In genomic region chr6:170188571-170189001, GRCh38 we compare ENCODE assay signal across 20 cellular contexts.
DNase-seq lines count a peak whose midpoint lies in the region; ATAC-seq and TF ChIP-seq lines count a peak whose summit lies in the region.
"Had no signal": no experiment of that assay in that cellular context is flagged by ENCODE, and none has a peak within 500 bp of the region (broad histone marks: within the 10 kb centered on the region; RNA-seq: fewer than 3 reads in every experiment).

No MANE protein-coding gene starts in this region.

- no peak for ATAC-seq in aorta (ENCODE audit: low FRiP score)
- ATAC-seq: activated T-cell treated with anti-CD3 and anti-CD28 coated beads, Interleukin-2, amount 50 U/mL, for 72 hours; Panc1; stimulated activated effector memory CD8-positive, alpha-beta T cell treated with anti-CD3 and anti-CD28 coated beads, Interleukin-12 subunit alpha, Interleukin-12 subunit beta, amount 100 ng/mL, for 72 hours; T-cell had no signal

- CTCF ChIA-PET in activated CD4-positive, alpha-beta memory T cell treated with anti-CD3 and anti-CD28 coated beads, Interleukin-2, amount 10 ng/mL, durations not matched to agents 7 days and 5 days (lab: Charles Lee) = no interaction called here

- POLR2A ChIA-PET in activated CD4-positive, alpha-beta memory T cell treated with anti-CD3 and anti-CD28 coated beads, Interleukin-2, amount 10 ng/mL, durations not matched to agents 7 days and 5 days (lab: Charles Lee) = no interaction called here

- no peaks in the 10 kb centered on the region for H3K36me3 ChIP-seq in aorta (ENCODE audit: control insufficient read depth in 1 of 2, insufficient read depth in 2 of 2, low read length in 1 of 2)
- H3K36me3 ChIP-seq: lower lobe of right lung, SJCRH30 had no signal

- WGBS in aorta, 2 donors = 75 to 90% methylated on average over 6 of the region's 6 CpGs

- no peaks in the 10 kb centered on the region for H3K27me3 Mint-ChIP-seq in osteocyte (ENCODE audit: unreplicated experiment)
- H3K27me3 Mint-ChIP-seq in activated CD4-positive, alpha-beta memory T cell treated with anti-CD3 and anti-CD28 coated beads, Interleukin-2, amount 10 ng/mL, durations not matched to agents 7 days and 5 days = peaks cover under 1% of the 10 kb centered on the region

- no peak overlapping the region for H3K27ac Mint-ChIP-seq in osteocyte (ENCODE audit: unreplicated experiment)
- H3K27ac Mint-ChIP-seq in activated CD4-positive, alpha-beta memory T cell treated with anti-CD3 and anti-CD28 coated beads, Interleukin-2, amount 10 ng/mL, durations not matched to agents 7 days and 5 days = no peak overlapping the region
- H3K27ac Mint-ChIP-seq: activated naive CD4-positive, alpha-beta T cell treated with anti-CD3 and anti-CD28 coated beads, Interleukin-2, amount 50 U/mL, for 24 hours; activated T-cell treated with anti-CD3 and anti-CD28 coated beads, Interleukin-2, amount 50 U/mL, for 72 hours; CD4-positive, alpha-beta T cell; stimulated activated effector memory CD8-positive, alpha-beta T cell treated with anti-CD3 and anti-CD28 coated beads, Interleukin-12 subunit alpha, Interleukin-12 subunit beta, amount 100 ng/mL, for 72 hours; T-cell had no signal

- no peaks in the 10 kb centered on the region for H3K4me1 Mint-ChIP-seq in osteocyte (ENCODE audit: unreplicated experiment)
- no peaks in the 10 kb centered on the region for H3K4me1 Mint-ChIP-seq in activated CD4-positive, alpha-beta memory T cell treated with anti-CD3 and anti-CD28 coated beads, Interleukin-2, amount 10 ng/mL, durations not matched to agents 7 days and 5 days
- H3K4me1 Mint-ChIP-seq: activated naive CD4-positive, alpha-beta T cell treated with anti-CD3 and anti-CD28 coated beads, Interleukin-2, amount 50 U/mL, for 24 hours; stimulated activated effector memory CD8-positive, alpha-beta T cell treated with anti-CD3 and anti-CD28 coated beads, Interleukin-12 subunit alpha, Interleukin-12 subunit beta, amount 100 ng/mL, for 72 hours had no signal

- no peaks in the 10 kb centered on the region for H3K9me3 ChIP-seq in aorta (ENCODE audit: control insufficient read depth, low read length)
- H3K9me3 ChIP-seq: lower lobe of right lung, SJCRH30 had no signal

- no peaks in the 10 kb centered on the region for H3K36me3 Mint-ChIP-seq in osteocyte (ENCODE audit: unreplicated experiment)
- peaks cover under 1% of the 10 kb centered on the region for H3K36me3 Mint-ChIP-seq in activated CD4-positive, alpha-beta memory T cell treated with anti-CD3 and anti-CD28 coated beads, Interleukin-2, amount 10 ng/mL, durations not matched to agents 7 days and 5 days (ENCODE audit: low read depth)
- H3K36me3 Mint-ChIP-seq: activated naive CD4-positive, alpha-beta T cell treated with anti-CD3 and anti-CD28 coated beads, Interleukin-2, amount 50 U/mL, for 24 hours; stimulated activated effector memory CD8-positive, alpha-beta T cell treated with anti-CD3 and anti-CD28 coated beads, Interleukin-12 subunit alpha, Interleukin-12 subunit beta, amount 100 ng/mL, for 72 hours; T-cell had no signal

- no peak for TF ChIP-seq CTCF in GM13976 (IDR thresholded peaks at IDR 0.05; ENCODE audit: borderline replicate concordance, control extremely low read depth, extremely low read depth, insufficient read depth, missing control alignments)
- no peak for TF ChIP-seq CTCF in osteocyte (IDR thresholded peaks at IDR 0.05)

- intact Hi-C loops in aorta (cut with DNase I) = no loop called here

- DNase-seq in Daoy (ENCODE audit: low read depth) = peak; percentile 1
- peak; percentile 20 for DNase-seq in GM13976 (ENCODE audit: low spot score)
- peak; percentile 72 to 88 for DNase-seq in cerebellar nuclear complex (lab: John Stamatoyannopoulos, UW)
- peak; percentile 76 for DNase-seq in osteocyte (ENCODE audit: extremely low spot score, unreplicated experiment)
- DNase-seq in aorta = no peak
- DNase-seq in activated CD4-positive, alpha-beta memory T cell treated with anti-CD3 and anti-CD28 coated beads, Interleukin-2, amount 10 ng/mL, durations not matched to agents 7 days and 5 days = no peak
- DNase-seq in midbrain (lab: John Stamatoyannopoulos, UW) = no peak
- DNase-seq: activated T-cell treated with anti-CD3 and anti-CD28 coated beads, Interleukin-2, amount 50 U/mL, for 72 hours; CD4-positive, alpha-beta T cell; lower lobe of right lung; NCI-H1105; NCI-H2081 treated with DMSO at 0.1 percent for 48 hours; NK-92 treated with Interleukin-12 subunit alpha and Interleukin-12 subunit beta, amount 100 ng/mL, for 24 hours; retina; SJCRH30; stimulated activated CD4-positive, alpha-beta T cell treated with anti-CD3 and anti-CD28 coated beads, Interleukin-2, amount 100 ng/mL, for 48 hours had no signal

- in situ Hi-C loops in GM13976 (cut with MboI; ENCODE audit: low sequenced_read_pairs, unreplicated experiment) = no loop called here

- H3K9me3 Mint-ChIP-seq in osteocyte (ENCODE audit: unreplicated experiment) = peaks cover 7% of the 10 kb centered on the region
- H3K9me3 Mint-ChIP-seq in activated CD4-positive, alpha-beta memory T cell treated with anti-CD3 and anti-CD28 coated beads, Interleukin-2, amount 10 ng/mL, durations not matched to agents 7 days and 5 days = peaks cover 3% of the 10 kb centered on the region

- no peak overlapping the region for H3K4me3 ChIP-seq in aorta (ENCODE audit: low read length in 2 of 2)
- H3K4me3 ChIP-seq: lower lobe of right lung, SJCRH30 had no signal

- no peaks in the 10 kb centered on the region for H3K27me3 ChIP-seq in aorta (ENCODE audit: control insufficient read depth in 1 of 2, insufficient read depth in 2 of 2, low read length in 1 of 2)
- H3K27me3 ChIP-seq: SJCRH30 had no signal

- no peak overlapping the region for H3K27ac ChIP-seq in aorta (ENCODE audit: low read depth in 1 of 2, low read length in 2 of 2)
- H3K27ac ChIP-seq: lower lobe of right lung, SJCRH30 had no signal

- no peaks in the 10 kb centered on the region for H3K4me1 ChIP-seq in aorta (ENCODE audit: control insufficient read depth in 1 of 2, insufficient read depth in 2 of 2, low read length in 2 of 2)
- H3K4me1 ChIP-seq: SJCRH30 had no signal

- H3K4me3 Mint-ChIP-seq in osteocyte (ENCODE audit: unreplicated experiment) = no peak overlapping the region
- H3K4me3 Mint-ChIP-seq in activated CD4-positive, alpha-beta memory T cell treated with anti-CD3 and anti-CD28 coated beads, Interleukin-2, amount 10 ng/mL, durations not matched to agents 7 days and 5 days = no peak overlapping the region
- H3K4me3 Mint-ChIP-seq: activated naive CD4-positive, alpha-beta T cell treated with anti-CD3 and anti-CD28 coated beads, Interleukin-2, amount 50 U/mL, for 24 hours; activated T-cell treated with anti-CD3 and anti-CD28 coated beads, Interleukin-2, amount 50 U/mL, for 72 hours; CD4-positive, alpha-beta T cell; stimulated activated effector memory CD8-positive, alpha-beta T cell treated with anti-CD3 and anti-CD28 coated beads, Interleukin-12 subunit alpha, Interleukin-12 subunit beta, amount 100 ng/mL, for 72 hours; T-cell had no signal

Comparison
In these comparisons a context has a peak if more than half of its experiments do, and no peak if none do; other contexts are left out.
1. DNase-seq: peak in Daoy (single experiment), GM13976 (single experiment), cerebellar nuclear complex (2 of 2) and osteocyte (single experiment); none in aorta (0 of 2), activated CD4-positive, alpha-beta memory T cell treated with anti-CD3 and anti-CD28 coated beads, Interleukin-2, amount 10 ng/mL, durations not matched to agents 7 days and 5 days (single experiment) and midbrain (single experiment).